In genomic region chr19:5899728-5900526, GRCh38 we compare ENCODE assay signal across 14 cellular contexts.
"Had no signal": no experiment of that assay in that cellular context is flagged by ENCODE, and none has a peak within 500 bp of the region (broad histone marks: within the 10 kb centered on the region; RNA-seq: fewer than 3 reads in every experiment).

No MANE protein-coding gene starts in this region.

- H3K4me3 Mint-ChIP-seq: activated CD4-positive, alpha-beta memory T cell treated with anti-CD3 and anti-CD28 coated beads, Interleukin-2, amount 10 ng/mL, durations not matched to agents 7 days and 5 days; activated CD4-positive, alpha-beta T cell treated with anti-CD3 and anti-CD28 coated beads for 36 hours; activated naive CD8-positive, alpha-beta T cell treated with anti-CD3 and anti-CD28 coated beads for 36 hours; activated T-helper 17 cell treated with anti-CD3 and anti-CD28 coated beads, Interleukin-2, amount 50 U/mL, for 72 hours; mesothelial cell of epicardium had no signal

- H3K27me3 Mint-ChIP-seq: activated CD4-positive, alpha-beta memory T cell treated with anti-CD3 and anti-CD28 coated beads, Interleukin-2, amount 10 ng/mL, durations not matched to agents 7 days and 5 days; activated CD4-positive, alpha-beta T cell treated with anti-CD3 and anti-CD28 coated beads for 36 hours; activated T-helper 17 cell treated with anti-CD3 and anti-CD28 coated beads, Interleukin-2, amount 50 U/mL, for 72 hours; T-cell had no signal

- H3K9me3 Mint-ChIP-seq: activated CD4-positive, alpha-beta memory T cell treated with anti-CD3 and anti-CD28 coated beads, Interleukin-2, amount 10 ng/mL, durations not matched to agents 7 days and 5 days; activated naive CD8-positive, alpha-beta T cell treated with anti-CD3 and anti-CD28 coated beads for 36 hours; activated T-helper 17 cell treated with anti-CD3 and anti-CD28 coated beads, Interleukin-2, amount 50 U/mL, for 72 hours; mesothelial cell of epicardium; T-cell had no signal

- DNase-seq: activated CD4-positive, alpha-beta memory T cell treated with anti-CD3 and anti-CD28 coated beads, Interleukin-2, amount 10 ng/mL, durations not matched to agents 7 days and 5 days; activated CD4-positive, alpha-beta T cell treated with anti-CD3 and anti-CD28 coated beads for 36 hours; activated CD8-positive, alpha-beta memory T cell treated with anti-CD3 and anti-CD28 coated beads, Interleukin-2, amount 50 U/mL, for 4 hours; activated naive CD8-positive, alpha-beta T cell treated with anti-CD3 and anti-CD28 coated beads for 36 hours; cortex of kidney; effector CD4-positive, alpha-beta T cell; left colon; stimulated activated CD4-positive, alpha-beta T cell treated with anti-CD3 and anti-CD28 coated beads, Interleukin-12 subunit alpha, Interleukin-12 subunit beta, amount 100 ng/mL, for 4 hours; stimulated activated CD4-positive, alpha-beta T cell treated with anti-CD3 and anti-CD28 coated beads, Interleukin-2, amount 100 ng/mL, for 24 hours; T-cell; thyroid gland; uterus had no signal

- ATAC-seq: activated CD4-positive, alpha-beta T cell treated with anti-CD3 and anti-CD28 coated beads for 36 hours; activated T-helper 17 cell treated with anti-CD3 and anti-CD28 coated beads, Interleukin-2, amount 50 U/mL, for 72 hours; left colon; T-cell had no signal

- H3K27ac Mint-ChIP-seq: activated CD4-positive, alpha-beta memory T cell treated with anti-CD3 and anti-CD28 coated beads, Interleukin-2, amount 10 ng/mL, durations not matched to agents 7 days and 5 days; activated naive CD8-positive, alpha-beta T cell treated with anti-CD3 and anti-CD28 coated beads for 36 hours; activated T-helper 17 cell treated with anti-CD3 and anti-CD28 coated beads, Interleukin-2, amount 50 U/mL, for 72 hours; mesothelial cell of epicardium had no signal
